Comparison of ENCODE assay signal across 8 cellular contexts in genomic region chr20:5949943-5950270, GRCh38.
DNase-seq lines count a peak whose midpoint lies in the region; ATAC-seq and TF ChIP-seq lines count a peak whose summit lies in the region.

No MANE protein-coding gene starts in this region.

- peak overlapping the region; percentile 96 for H3K4me3 ChIP-seq in WERI-Rb-1 (ENCODE audit: low read depth, low read length)
- peak overlapping the region; percentile 98 for H3K4me3 ChIP-seq in iPS-15b (ENCODE audit: low read depth, low read length)

- H3K9me3 ChIP-seq in WERI-Rb-1 (ENCODE audit: severe bottlenecking) = no peaks in the 10 kb centered on the region
- no peaks in the 10 kb centered on the region for H3K9me3 ChIP-seq in iPS-15b (ENCODE audit: control insufficient read depth, insufficient read depth, low read length)

- TF ChIP-seq CTCF in WERI-Rb-1 (IDR thresholded peaks at IDR 0.05; ENCODE audit: low read depth, low read length) = no peak

- peak overlapping the region; percentile 85 for H3K9ac ChIP-seq in iPS-15b (ENCODE audit: low read depth, low read length)

- peaks cover 7% of the 10 kb centered on the region for H3K4me1 ChIP-seq in iPS-15b (ENCODE audit: control insufficient read depth, insufficient read depth, low read length)

- ATAC-seq in GM19351 (IDR thresholded peaks at IDR 0.05; ENCODE audit: unreplicated experiment) = no peak

- H3K27me3 ChIP-seq in WERI-Rb-1 (ENCODE audit: insufficient read depth, low read depth, severe bottlenecking) = no peaks in the 10 kb centered on the region
- no peaks in the 10 kb centered on the region for H3K27me3 ChIP-seq in iPS-15b (ENCODE audit: control insufficient read depth, insufficient read depth, low read length)

- H3K36me3 ChIP-seq in WERI-Rb-1 = peaks cover 44% of the 10 kb centered on the region
- H3K36me3 ChIP-seq in iPS-15b (ENCODE audit: control insufficient read depth, insufficient read depth, low read length) = peaks cover 18% of the 10 kb centered on the region

- DNase-seq in NCI-H82 (lab: John Stamatoyannopoulos, UW) = peak; percentile 62
- no peak for DNase-seq in NCI-H82 treated with DMSO at 0.1 percent for 48 hours (lab: John Stamatoyannopoulos, UW; ENCODE audit: unreplicated experiment)
- DNase-seq in WERI-Rb-1 = no peak
- DNase-seq in superior temporal gyrus (ENCODE audit: extremely low spot score) = peak; percentile 16
- no peak for DNase-seq in effector CD8-positive, alpha-beta T cell (lab: John Stamatoyannopoulos, UW)
- no peak for DNase-seq in C1 segment of cervical spinal cord (lab: John Stamatoyannopoulos, UW)

- peak overlapping the region; percentile 92 for H3K27ac ChIP-seq in WERI-Rb-1

Comparison
In these comparisons a context has a peak if more than half of its experiments do, and no peak if none do; other contexts are left out.
1. DNase-seq: peak in NCI-H82 (single experiment) and superior temporal gyrus (single experiment); none in NCI-H82 treated with DMSO at 0.1 percent for 48 hours (single experiment), WERI-Rb-1 (single experiment), effector CD8-positive, alpha-beta T cell (single experiment) and C1 segment of cervical spinal cord (0 of 14).